8 cellular contexts compared by ENCODE assay signal in the genomic region with DNA sequence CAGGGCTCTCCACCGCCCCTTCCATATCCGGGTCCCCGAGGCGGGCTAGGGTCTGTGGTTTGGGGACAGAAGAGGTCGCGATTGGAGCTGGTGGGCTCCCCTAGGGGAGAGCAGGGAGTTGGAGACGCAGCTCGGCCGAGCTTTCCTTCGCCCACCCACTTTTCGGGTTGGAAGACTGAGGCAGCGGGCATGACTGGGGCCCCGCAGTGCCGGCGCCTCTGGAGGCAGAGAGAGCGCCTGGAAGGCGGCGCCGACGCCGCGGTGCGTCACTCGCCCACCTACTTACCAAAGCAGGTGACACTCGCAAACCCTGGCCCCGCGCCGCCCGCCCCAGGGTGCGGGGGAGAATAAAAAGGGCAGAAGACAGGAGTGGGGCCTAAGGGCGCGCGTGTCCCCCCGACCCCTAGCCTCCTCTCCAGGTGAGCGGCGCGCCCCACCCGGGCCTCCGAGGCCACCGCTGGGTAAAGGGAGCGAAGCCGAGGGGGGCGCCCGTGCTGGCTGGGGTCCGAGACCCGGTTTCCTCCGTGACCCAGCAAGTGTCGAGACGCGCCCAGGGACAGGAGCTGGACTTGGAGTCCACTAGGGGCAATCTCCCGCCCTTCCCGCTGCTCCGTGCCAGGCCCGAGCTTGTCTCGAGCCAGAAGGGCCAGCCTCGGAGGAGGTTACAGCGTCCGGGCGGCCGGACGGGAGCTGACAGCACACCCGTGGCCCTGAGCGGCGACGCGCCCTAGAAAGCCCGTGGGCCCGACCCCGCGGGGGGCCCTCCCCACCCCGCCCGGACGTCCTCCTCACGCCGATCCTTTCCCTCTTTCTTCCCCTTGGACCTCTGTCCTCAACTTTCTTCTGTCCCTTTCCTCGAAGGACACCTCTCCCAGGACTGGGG. TPM values are rescaled to one million over a fixed set of nuclear protein-coding genes. Genes with fewer than 3 reads are reported as not detected.
DNase-seq lines count a peak whose midpoint lies in the region; ATAC-seq, FAIRE-seq and TF ChIP-seq lines count a peak whose summit lies in the region.

No MANE protein-coding gene starts in this region.

- peak; percentile 69 for TF ChIP-seq POLR2A in GM12878 (IDR thresholded peaks at IDR 0.05; ENCODE audit: low read depth, low read length)

- BruUV-seq in GM12878 (replicated peaks; lab: Mats Ljungman, UMichigan), result TSS peak; percentile 73

- H3K4me3 Mint-ChIP-seq in T-helper 17 cell, result peak overlapping the region; percentile 91

- POLR2A ChIA-PET in AG04450 (lab: Yijun Ruan, JAX) (interaction anchor here (1.3 kb wide), 1 partner anchor 10 kb away, joined by 3 read pairs; no protein-coding TSS in a partner anchor), GM12878 (lab: Charles Lee) (interaction anchor here (0.6 to 5.7 kb wide), 14 partner anchors 10 to 242 kb away, joined by 3 to 110 read pairs (median 6); no protein-coding TSS in a partner anchor)

- no peaks in the 10 kb centered on the region for H3K36me3 Mint-ChIP-seq in T-helper 17 cell (ENCODE audit: low read depth)

- H3K4me2 ChIP-seq in GM12878 (ENCODE audit: control insufficient read depth, insufficient read depth), result peak overlapping the region; percentile 90

- TF ChIP-seq EP300 in GM12878 (IDR thresholded peaks at IDR 0.05; ENCODE audit: borderline replicate concordance in 1 of 2, control insufficient read depth in 1 of 2, low read depth in 2 of 2, low read length in 2 of 2), result no peak; a peak in 1 of 4 replicates

- DNase-seq in AG04450 (ENCODE audit: low read depth, low spot score), result no peak
- peak; percentile 52 to 63 (median 54) for DNase-seq in T-helper 17 cell
- no peak for DNase-seq in GM12878 (ENCODE audit: low read depth, low spot score)
- DNase-seq in islet precursor cell, result peak; percentile 79
- DNase-seq in stimulated activated CD4-positive, alpha-beta T cell treated with anti-CD3 and anti-CD28 coated beads, Interleukin-1b, Interleukin-23, amount 100 ng/mL, for 1 hour (ENCODE audit: low read depth in 2 of 2), result peak; percentile 18 to 60
- DNase-seq in NCI-H2107 treated with DMSO at 0.1 percent for 48 hours (lab: John Stamatoyannopoulos, UW; ENCODE audit: unreplicated experiment), result no peak

- H3K4me3 ChIP-seq in AG04450 (ENCODE audit: low read depth, low read length), result peak overlapping the region; percentile 66
- H3K4me3 ChIP-seq in GM12878, result peak overlapping the region; percentile 75

- H3K27ac Mint-ChIP-seq in T-helper 17 cell, result peak overlapping the region; percentile 11

- CTCF ChIA-PET in AG04450 (lab: Charles Lee) (interaction anchor here (0.8 to 4.3 kb wide), 25 partner anchors 8 to 301 kb away, joined by 3 to 46 read pairs (median 4); partner anchors contain the start of gene WAPL), GM12878 (lab: Yijun Ruan, JAX) (interaction anchor here (0.6 to 5.7 kb wide), 22 partner anchors 11 to 534 kb away, joined by 3 to 77 read pairs (median 4); no protein-coding TSS in a partner anchor)

- RAD21 ChIA-PET in GM12878 (lab: Charles Lee; ENCODE audit: unreplicated experiment), result interaction anchor here (0.7 to 5.6 kb wide), 28 partner anchors 10 to 281 kb away, joined by 3 to 155 read pairs (median 4); partner anchors contain the start of gene WAPL

- ATAC-seq in GM18907 (IDR thresholded peaks at IDR 0.05; ENCODE audit: unreplicated experiment) (peak; percentile 35), HG03159 (IDR thresholded peaks at IDR 0.05; ENCODE audit: unreplicated experiment) (peak; percentile 38), T-helper 17 cell (peak; percentile 65), GM12878 (peak; percentile 68)

- peaks cover 10% of the 10 kb centered on the region for H3K4me1 ChIP-seq in GM12878 (ENCODE audit: control insufficient read depth, insufficient read depth, low read length)

- peaks cover 14% of the 10 kb centered on the region for H3K79me2 ChIP-seq in GM12878 (ENCODE audit: control insufficient read depth, insufficient read depth, low read length)

- H3K4me1 Mint-ChIP-seq in T-helper 17 cell, result peaks cover 12% of the 10 kb centered on the region

- H2AFZ ChIP-seq in GM12878 (ENCODE audit: control insufficient read depth, low read depth, low read length), result peak overlapping the region; percentile 85

- SMC1A ChIA-PET in GM12878 (lab: Charles Lee; ENCODE audit: uncharacterized antibody, unreplicated experiment), result interaction anchor here (0.6 to 9.9 kb wide), 26 partner anchors 8 to 1115 kb away, joined by 3 to 129 read pairs (median 4); no protein-coding TSS in a partner anchor

- no peaks in the 10 kb centered on the region for H3K27me3 ChIP-seq in AG04450 (ENCODE audit: control insufficient read depth, insufficient read depth, low read length)
- no peaks in the 10 kb centered on the region for H3K27me3 ChIP-seq in GM12878 (replicated peaks in 1 of 2; ENCODE audit: control insufficient read depth in 2 of 2, insufficient read depth in 2 of 2, low read length in 1 of 2)

- under 1% methylated on average over 47 of the region's 76 CpGs for WGBS in GM12878 (ENCODE audit: insufficient coverage, insufficient replicate concordance, low lambda C conversion rate, missing lambda C conversion rate)

- H3K27me3 Mint-ChIP-seq in T-helper 17 cell, result no peaks in the 10 kb centered on the region

- peaks cover 3% of the 10 kb centered on the region; the same call in 1 of the 2 replicates for H3K9me3 ChIP-seq in AG04450 (ENCODE audit: control insufficient read depth, insufficient read depth, low read length)
- no peaks in the 10 kb centered on the region for H3K9me3 ChIP-seq in T-helper 17 cell (ENCODE audit: control insufficient read depth, low read length, poor library complexity, severe bottlenecking)
- no peaks in the 10 kb centered on the region for H3K9me3 ChIP-seq in GM12878 (replicated peaks; ENCODE audit: control insufficient read depth, insufficient read depth, low read length)

- H3K27ac ChIP-seq in AG04450 (ENCODE audit: low read depth, low read length) (peak overlapping the region; percentile 11), GM12878 (ENCODE audit: control insufficient read depth, insufficient read depth) (peak overlapping the region; percentile 84)

- H3K9ac ChIP-seq in GM12878 (ENCODE audit: control insufficient read depth, insufficient read depth, low read length), result peak overlapping the region; percentile 87

- intact Hi-C loops in GM12878 (cut with micrococcal nuclease; ENCODE audit: unreplicated experiment), result no loop called here

- H3K36me3 ChIP-seq in GM12878 (ENCODE audit: control insufficient read depth in 2 of 2, insufficient read depth in 2 of 2, low read length in 1 of 2), result no peaks in the 10 kb centered on the region

- H4K20me1 ChIP-seq in GM12878 (ENCODE audit: control insufficient read depth, insufficient read depth), result no peaks in the 10 kb centered on the region

- TF ChIP-seq CTCF in AG04450 (IDR thresholded peaks at IDR 0.05; ENCODE audit: low read depth, low read length), result peak; percentile 27; the same call in 1 of the 2 replicates
- no peak; a peak in 1 of 6 replicates for TF ChIP-seq CTCF in GM12878 (IDR thresholded peaks at IDR 0.05 in 2 of 3, conservative IDR thresholded peaks at IDR 0.05 in 1 of 3; ENCODE audit: control insufficient read depth in 2 of 3, extremely low read depth in 1 of 3, insufficient read depth in 1 of 3, low read depth in 3 of 3, low read length in 3 of 3)

- FAIRE-seq in GM12878 (lab: Jason Lieb, UNC), result no peak

- TF ChIP-seq RAD21 in GM12878 (IDR thresholded peaks at IDR 0.05; ENCODE audit: insufficient read depth, low read depth, low read length), result 0 out of 2 replicates have a peak, but pooled peaks have one; percentile 3

- in situ Hi-C loops in GM12878 (cut with MboI), result no loop called here

TF ChIP-seq in GM12878, 131 proteins besides CTCF, POLR2A, EP300 and RAD21 (continues in another document):
- no peak for TF ChIP-seq ASH2L (IDR thresholded peaks at IDR 0.05; ENCODE audit: borderline replicate concordance, low read depth)

RNA-seq across cellular contexts. Expression of gene GRID1, which starts 34.4 kb away (rescaled TPM):
- polyA plus RNA-seq in AG04450 (2011; rRNA removed) (not detected in 2 replicates), GM12878 (2011; rRNA removed) (0.29 and 0.62 TPM in 2 replicates), GM12878 (2014; fragmentation: Illumina TruSeq; extraction: Trizol) (0.05 TPM in 1 of 2 replicates, not detected in the other), GM12878 (2014; fragmentation: Nextera tagmentation; extraction: Ambion mirVana) (not detected), GM12878 (2014; rRNA removed) (0.04 and 0.05 TPM in 2 replicates), GM12878 (2016; fragmentation: Nextera tagmentation; extraction: Ambion mirVana) (not detected)
- not detected in 2 replicates for polyA minus RNA-seq in AG04450 (2011; rRNA and poly(A)+ RNA removed)
- total RNA-seq in T-helper 17 cell (not detected), GM12878 (2014; rRNA removed) (0.11 and 0.23 TPM in 2 replicates), GM12878 (2014; rRNA removed; fragmentation: Illumina TruSeq; extraction: Trizol) (0.04 and 0.05 TPM in 2 replicates), GM12878 (2021) (0.08 TPM in 1 of 2 replicates, not detected in the other)
- 3.4 and 3.5 TPM in 2 replicates for total RNA-seq in GM12878 (2013; cell fraction: nucleolus; rRNA removed)
- 0.12 TPM for polyA plus RNA-seq in GM12878 (2011; ENCODE audit: low read depth)
- 0.46 and 0.59 TPM in 2 replicates for polyA plus RNA-seq in GM12878 (2011; cell fraction: cytosol; rRNA removed)
- 0.97 and 1.3 TPM in 2 replicates for polyA plus RNA-seq in GM12878 (2011; cell fraction: nucleus; rRNA removed)
- 0.28 and 0.35 TPM in 2 replicates for polyA plus RNA-seq in GM12878 (2012)
- polyA minus RNA-seq in GM12878 (2011; rRNA and poly(A)+ RNA removed), result 2.4 TPM in 2 replicates
- 0.31 and 0.80 TPM in 2 replicates for polyA minus RNA-seq in GM12878 (2011; cell fraction: cytosol; rRNA and poly(A)+ RNA removed)
- 3.1 and 3.7 TPM in 2 replicates for polyA minus RNA-seq in GM12878 (2011; cell fraction: nucleus; rRNA and poly(A)+ RNA removed)

Comparison
In these comparisons a context has a peak if more than half of its experiments do, and no peak if none do; other contexts are left out.
1. DNase-seq: peak in T-helper 17 cell (3 of 3), islet precursor cell (single experiment) and stimulated activated CD4-positive, alpha-beta T cell treated with anti-CD3 and anti-CD28 coated beads, Interleukin-1b, Interleukin-23, amount 100 ng/mL, for 1 hour (2 of 2); none in AG04450 (single experiment), GM12878 (single experiment) and NCI-H2107 treated with DMSO at 0.1 percent for 48 hours (single experiment).
2. Peak in every context shown above with its lines, with median percentiles within 50 percentile points of each other: ATAC-seq.